ENCODE assay signal across 8 cellular contexts in genomic region chr1:207811920-207812720, GRCh38.
DNase-seq lines count a peak whose midpoint lies in the region; ATAC-seq and TF ChIP-seq lines count a peak whose summit lies in the region.

No MANE protein-coding gene starts in this region.

- peak; percentile 32 for DNase-seq in COLO829 (ENCODE audit: low spot score)
- DNase-seq in mammary epithelial cell = no peak
- DNase-seq in left lobe of liver (ENCODE audit: low spot score) = peak; percentile 94
- no peak for DNase-seq in thoracic aorta (ENCODE audit: low spot score)
- DNase-seq in NCI-H2081 treated with DMSO at 0.1 percent for 48 hours (lab: John Stamatoyannopoulos, UW) = no peak
- DNase-seq in NCI-H1092 (lab: John Stamatoyannopoulos, UW) = no peak

- intact Hi-C loops in mammary epithelial cell (cut with micrococcal nuclease) = no loop called here

- H3K27ac ChIP-seq in KMS-11 (no peak overlapping the region), mammary epithelial cell (ENCODE audit: insufficient read depth, low read depth, low read length) (no peak overlapping the region), thoracic aorta (peak overlapping the region; percentile 75 to 78)

- H3K79me2 ChIP-seq in KMS-11 (ENCODE audit: insufficient read depth, low read depth) (peaks cover 13% of the 10 kb centered on the region; the same call in 1 of the 2 replicates), mammary epithelial cell (ENCODE audit: insufficient read depth, low read length) (peaks cover 35% of the 10 kb centered on the region)

- no peak overlapping the region for H3K4me2 ChIP-seq in KMS-11
- no peak overlapping the region for H3K4me2 ChIP-seq in mammary epithelial cell (ENCODE audit: insufficient read depth, low read depth, low read length)

- dilution Hi-C loops in mammary epithelial cell (cut with HindIII; ENCODE audit: low sequenced_read_pairs) = no loop called here

- ATAC-seq in left lobe of liver (peak; percentile 78), thoracic aorta (ENCODE audit: insufficient number of reproducible peaks, low FRiP score, low read depth) (no peak), HG03045 (IDR thresholded peaks at IDR 0.05; ENCODE audit: unreplicated experiment) (no peak)

- H3K9me3 ChIP-seq in mammary epithelial cell (replicated peaks; ENCODE audit: insufficient read depth, low read length) (no peaks in the 10 kb centered on the region), thoracic aorta (no peaks in the 10 kb centered on the region)

- no TSS peak for BruUV-seq in mammary epithelial cell (replicated peaks; lab: Mats Ljungman, UMichigan)

- H3K36me3 ChIP-seq in KMS-11 (ENCODE audit: insufficient read depth) (peaks cover 12% of the 10 kb centered on the region; the same call in 1 of the 2 replicates), mammary epithelial cell (ENCODE audit: insufficient read depth, low read length) (peaks cover 10% of the 10 kb centered on the region), thoracic aorta (peaks cover 55% of the 10 kb centered on the region)

- CTCF ChIA-PET in mammary epithelial cell (lab: Charles Lee; ENCODE audit: low non-redundant PET) = no interaction called here

- H3K4me1 ChIP-seq in KMS-11 (ENCODE audit: low read depth, poor library complexity, severe bottlenecking) = peaks cover 37% of the 10 kb centered on the region
- peaks cover 43% of the 10 kb centered on the region for H3K4me1 ChIP-seq in mammary epithelial cell (ENCODE audit: insufficient read depth, low read length)
- H3K4me1 ChIP-seq in thoracic aorta (ENCODE audit: control insufficient read depth in 1 of 2, low read depth in 2 of 2) = peaks cover 75 to 94% of the 10 kb centered on the region in 2 donors

- no peak overlapping the region for H3K9ac ChIP-seq in KMS-11
- H3K9ac ChIP-seq in mammary epithelial cell (ENCODE audit: insufficient read depth, low read length) = no peak overlapping the region

- H2AFZ ChIP-seq in KMS-11 (ENCODE audit: low read depth) (no peak overlapping the region), mammary epithelial cell (ENCODE audit: low read depth, low read length) (no peak overlapping the region)

- H3K4me3 ChIP-seq in KMS-11 (IDR thresholded peaks at IDR 0.05; ENCODE audit: insufficient read depth, low read depth, low read length) (no peak overlapping the region), mammary epithelial cell (replicated peaks in 1 of 3; ENCODE audit: insufficient read depth in 1 of 3, low read depth in 2 of 3, low read length in 3 of 3) (no peak overlapping the region), thoracic aorta (peak overlapping the region; percentile 53)

- no peaks in the 10 kb centered on the region for H4K20me1 ChIP-seq in KMS-11 (ENCODE audit: insufficient read depth)
- no peaks in the 10 kb centered on the region for H4K20me1 ChIP-seq in mammary epithelial cell (ENCODE audit: insufficient read depth, low read length)

- WGBS in mammary epithelial cell (ENCODE audit: low coverage, missing lambda C conversion rate) = 99% methylated on average over 16 of the region's 16 CpGs

- H3K27me3 ChIP-seq in KMS-11 (ENCODE audit: insufficient read depth, low read depth) (no peaks in the 10 kb centered on the region), mammary epithelial cell (ENCODE audit: insufficient read depth, low read length) (no peaks in the 10 kb centered on the region), thoracic aorta (replicated peaks; ENCODE audit: insufficient read depth) (no peaks in the 10 kb centered on the region)

- TF ChIP-seq CTCF in KMS-11 (conservative IDR thresholded peaks at IDR 0.05; ENCODE audit: low read depth, low read length) = peak; percentile 51; the same call in 1 of the 2 replicates
- TF ChIP-seq CTCF in mammary epithelial cell (conservative IDR thresholded peaks at IDR 0.05 in 1 of 2, IDR thresholded peaks at IDR 0.05 in 1 of 2; ENCODE audit: extremely low read depth in 1 of 2, insufficient read depth in 1 of 2, low read depth in 1 of 2, low read length in 2 of 2) = peak; percentile 23 to 32
- peak; percentile 20 for TF ChIP-seq CTCF in thoracic aorta (IDR thresholded peaks at IDR 0.05)

- in situ Hi-C loops in mammary epithelial cell (cut with MboI; ENCODE audit: low sequenced_read_pairs in 2 of 2) = no loop called here

Comparison
In these comparisons a context has a peak if more than half of its experiments do, and no peak if none do; other contexts are left out.
1. DNase-seq: peak in COLO829 (single experiment) and left lobe of liver (single experiment); none in mammary epithelial cell (single experiment), thoracic aorta (single experiment), NCI-H2081 treated with DMSO at 0.1 percent for 48 hours (single experiment) and NCI-H1092 (single experiment).
2. H3K27ac ChIP-seq: peak in thoracic aorta (2 of 2); none in KMS-11 (single experiment) and mammary epithelial cell (single experiment).
3. Peak in every context shown above with its lines, with median percentiles within 50 percentile points of each other: CTCF ChIP-seq.